Comparison of ENCODE assay signal across 1 cellular context in the genomic region with DNA sequence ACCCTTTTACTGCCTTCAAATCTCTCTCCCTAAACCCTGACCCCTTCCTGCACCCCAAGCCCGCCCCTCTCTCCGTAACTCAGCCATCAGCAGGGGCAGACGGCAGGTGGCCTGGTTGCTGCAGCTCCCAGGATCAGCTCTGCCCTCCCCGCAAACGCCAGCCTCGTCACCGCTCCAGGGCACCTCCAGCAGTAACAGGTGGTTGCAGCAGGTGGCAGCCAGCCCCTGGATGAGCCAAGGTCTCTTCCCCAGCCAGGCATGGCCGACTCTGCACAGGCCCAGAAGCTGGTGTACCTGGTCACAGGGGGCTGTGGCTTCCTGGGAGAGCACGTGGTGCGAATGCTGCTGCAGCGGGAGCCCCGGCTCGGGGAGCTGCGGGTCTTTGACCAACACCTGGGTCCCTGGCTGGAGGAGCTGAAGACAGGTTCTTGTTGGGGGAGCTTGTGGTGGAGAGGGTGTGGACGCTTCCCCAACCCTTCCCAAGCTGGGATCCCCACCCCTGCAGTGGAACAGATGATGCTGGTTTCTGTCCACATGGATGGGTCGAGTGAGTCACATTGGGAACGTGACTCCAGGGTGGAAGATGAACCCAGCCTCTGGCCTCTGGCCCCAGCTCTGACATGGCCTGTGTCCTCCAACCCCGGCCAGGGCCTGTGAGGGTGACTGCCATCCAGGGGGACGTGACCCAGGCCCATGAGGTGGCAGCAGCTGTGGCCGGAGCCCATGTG.
TF ChIP-seq lines count a peak whose summit lies in the region.

No MANE protein-coding gene starts in this region.

TF ChIP-seq in K562, 482 proteins besides CTCF, POLR2A, EP300 and RAD21 (continued from another document and continues in another):
- TF ChIP-seq FOXK1 (CRISPR knock-in tag; IDR thresholded peaks at IDR 0.05; ENCODE audit: borderline replicate concordance) (no peak), TOE1 (IDR thresholded peaks at IDR 0.05; ENCODE audit: borderline replicate concordance) (0 out of 2 replicates have a peak, but pooled peaks have one; percentile 14), TOE1 (CRISPR knock-in tag; IDR thresholded peaks at IDR 0.05; ENCODE audit: borderline replicate concordance, low read depth) (no peak), BCL6 (CRISPR knock-in tag; IDR thresholded peaks at IDR 0.05) (no peak), MCM7 (IDR thresholded peaks at IDR 0.05) (no peak), POLR3A (IDR thresholded peaks at IDR 0.05; ENCODE audit: borderline replicate concordance, extremely low read depth, insufficient read depth, insufficient read length) (no peak), ZZZ3 (IDR thresholded peaks at IDR 0.05) (no peak), XRCC5 (IDR thresholded peaks at IDR 0.05; ENCODE audit: low read depth, low read length) (no peak), LARP7 (IDR thresholded peaks at IDR 0.05) (peak; percentile 67; the same call in 1 of the 2 replicates), ARID1B (IDR thresholded peaks at IDR 0.05) (0 out of 2 replicates have a peak, but pooled peaks have one; percentile 33), SETDB1 (IDR thresholded peaks at IDR 0.05; ENCODE audit: low read length) (no peak), ZNF224 (CRISPR knock-in tag; IDR thresholded peaks at IDR 0.05) (no peak), ZFX (CRISPR knock-in tag; IDR thresholded peaks at IDR 0.05) (peak; percentile 42; the same call in 1 of the 2 replicates), HOXB6 (CRISPR knock-in tag; IDR thresholded peaks at IDR 0.05; ENCODE audit: borderline replicate concordance) (no peak), FOXM1 (IDR thresholded peaks at IDR 0.05; ENCODE audit: low read depth) (no peak), FOXM1 (CRISPR knock-in tag; IDR thresholded peaks at IDR 0.05; ENCODE audit: low read depth) (no peak), L3MBTL2 (IDR thresholded peaks at IDR 0.05) (peak; percentile 54; the same call in 1 of the 2 replicates), KLF16 (IDR thresholded peaks at IDR 0.05) (no peak), ZNF583 (CRISPR knock-in tag; IDR thresholded peaks at IDR 0.05) (0 out of 2 replicates have a peak, but pooled peaks have one; percentile 13), ARNT (IDR thresholded peaks at IDR 0.05) (no peak), SIN3B (IDR thresholded peaks at IDR 0.05; ENCODE audit: low read depth) (no peak), ATF1 (CRISPR knock-in tag; IDR thresholded peaks at IDR 0.05) (no peak), ATF1 (tag; IDR thresholded peaks at IDR 0.05) (peak; percentile 23; the same call in 1 of the 2 replicates), CHCHD3 (CRISPR knock-in tag; IDR thresholded peaks at IDR 0.05) (no peak), ELF4 (CRISPR knock-in tag; IDR thresholded peaks at IDR 0.05) (peak; percentile 38; the same call in 1 of the 2 replicates), MAFK (IDR thresholded peaks at IDR 0.05; ENCODE audit: low read length) (no peak), BMI1 (IDR thresholded peaks at IDR 0.05; ENCODE audit: low read length) (no peak), TCF7L2 (IDR thresholded peaks at IDR 0.05; ENCODE audit: low read depth, low read length) (no peak), BHLHE40 (IDR thresholded peaks at IDR 0.05; ENCODE audit: low read length) (peak; percentile 62; the same call in 1 of the 2 replicates), SRSF9 (IDR thresholded peaks at IDR 0.05; ENCODE audit: borderline replicate concordance, low read depth, low read length) (no peak), SAP30 (IDR thresholded peaks at IDR 0.05; ENCODE audit: borderline replicate concordance, insufficient read depth, low read depth, low read length, poor library complexity, severe bottlenecking) (no peak), MYC (IDR thresholded peaks at IDR 0.05; ENCODE audit: low read depth, low read length) (peak; percentile 58), MYC (CRISPR knock-in tag; IDR thresholded peaks at IDR 0.05; ENCODE audit: borderline replicate concordance, low read depth) (no peak), SMARCA4 (IDR thresholded peaks at IDR 0.05) (no peak), RNF2 (IDR thresholded peaks at IDR 0.05) (no peak), ZNF57 (CRISPR knock-in tag; IDR thresholded peaks at IDR 0.05) (no peak), GABPB1 (CRISPR knock-in tag; IDR thresholded peaks at IDR 0.05) (peak; percentile 15; the same call in 1 of the 2 replicates)
- TF ChIP-seq, protein P1, sequence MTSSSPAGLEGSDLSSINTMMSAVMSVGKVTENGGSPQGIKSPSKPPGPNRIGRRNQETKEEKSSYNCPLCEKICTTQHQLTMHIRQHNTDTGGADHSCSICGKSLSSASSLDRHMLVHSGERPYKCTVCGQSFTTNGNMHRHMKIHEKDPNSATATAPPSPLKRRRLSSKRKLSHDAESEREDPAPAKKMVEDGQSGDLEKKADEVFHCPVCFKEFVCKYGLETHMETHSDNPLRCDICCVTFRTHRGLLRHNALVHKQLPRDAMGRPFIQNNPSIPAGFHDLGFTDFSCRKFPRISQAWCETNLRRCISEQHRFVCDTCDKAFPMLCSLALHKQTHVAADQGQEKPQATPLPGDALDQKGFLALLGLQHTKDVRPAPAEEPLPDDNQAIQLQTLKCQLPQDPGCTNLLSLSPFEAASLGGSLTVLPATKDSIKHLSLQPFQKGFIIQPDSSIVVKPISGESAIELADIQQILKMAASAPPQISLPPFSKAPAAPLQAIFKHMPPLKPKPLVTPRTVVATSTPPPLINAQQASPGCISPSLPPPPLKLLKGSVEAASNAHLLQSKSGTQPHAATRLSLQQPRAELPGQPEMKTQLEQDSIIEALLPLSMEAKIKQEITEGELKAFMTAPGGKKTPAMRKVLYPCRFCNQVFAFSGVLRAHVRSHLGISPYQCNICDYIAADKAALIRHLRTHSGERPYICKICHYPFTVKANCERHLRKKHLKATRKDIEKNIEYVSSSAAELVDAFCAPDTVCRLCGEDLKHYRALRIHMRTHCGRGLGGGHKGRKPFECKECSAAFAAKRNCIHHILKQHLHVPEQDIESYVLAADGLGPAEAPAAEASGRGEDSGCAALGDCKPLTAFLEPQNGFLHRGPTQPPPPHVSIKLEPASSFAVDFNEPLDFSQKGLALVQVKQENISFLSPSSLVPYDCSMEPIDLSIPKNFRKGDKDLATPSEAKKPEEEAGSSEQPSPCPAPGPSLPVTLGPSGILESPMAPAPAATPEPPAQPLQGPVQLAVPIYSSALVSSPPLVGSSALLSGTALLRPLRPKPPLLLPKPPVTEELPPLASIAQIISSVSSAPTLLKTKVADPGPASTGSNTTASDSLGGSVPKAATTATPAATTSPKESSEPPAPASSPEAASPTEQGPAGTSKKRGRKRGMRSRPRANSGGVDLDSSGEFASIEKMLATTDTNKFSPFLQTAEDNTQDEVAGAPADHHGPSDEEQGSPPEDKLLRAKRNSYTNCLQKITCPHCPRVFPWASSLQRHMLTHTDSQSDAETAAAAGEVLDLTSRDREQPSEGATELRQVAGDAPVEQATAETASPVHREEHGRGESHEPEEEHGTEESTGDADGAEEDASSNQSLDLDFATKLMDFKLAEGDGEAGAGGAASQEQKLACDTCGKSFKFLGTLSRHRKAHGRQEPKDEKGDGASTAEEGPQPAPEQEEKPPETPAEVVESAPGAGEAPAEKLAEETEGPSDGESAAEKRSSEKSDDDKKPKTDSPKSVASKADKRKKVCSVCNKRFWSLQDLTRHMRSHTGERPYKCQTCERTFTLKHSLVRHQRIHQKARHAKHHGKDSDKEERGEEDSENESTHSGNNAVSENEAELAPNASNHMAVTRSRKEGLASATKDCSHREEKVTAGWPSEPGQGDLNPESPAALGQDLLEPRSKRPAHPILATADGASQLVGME (CRISPR knock-in tag; IDR thresholded peaks at IDR 0.05): no peak
- TF ChIP-seq, protein P2, sequence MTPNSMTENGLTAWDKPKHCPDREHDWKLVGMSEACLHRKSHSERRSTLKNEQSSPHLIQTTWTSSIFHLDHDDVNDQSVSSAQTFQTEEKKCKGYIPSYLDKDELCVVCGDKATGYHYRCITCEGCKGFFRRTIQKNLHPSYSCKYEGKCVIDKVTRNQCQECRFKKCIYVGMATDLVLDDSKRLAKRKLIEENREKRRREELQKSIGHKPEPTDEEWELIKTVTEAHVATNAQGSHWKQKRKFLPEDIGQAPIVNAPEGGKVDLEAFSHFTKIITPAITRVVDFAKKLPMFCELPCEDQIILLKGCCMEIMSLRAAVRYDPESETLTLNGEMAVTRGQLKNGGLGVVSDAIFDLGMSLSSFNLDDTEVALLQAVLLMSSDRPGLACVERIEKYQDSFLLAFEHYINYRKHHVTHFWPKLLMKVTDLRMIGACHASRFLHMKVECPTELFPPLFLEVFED (CRISPR knock-in tag; conservative IDR thresholded peaks at IDR 0.05): 0 out of 2 replicates have a peak, but pooled peaks have one; percentile 52
- TF ChIP-seq, protein P3, sequence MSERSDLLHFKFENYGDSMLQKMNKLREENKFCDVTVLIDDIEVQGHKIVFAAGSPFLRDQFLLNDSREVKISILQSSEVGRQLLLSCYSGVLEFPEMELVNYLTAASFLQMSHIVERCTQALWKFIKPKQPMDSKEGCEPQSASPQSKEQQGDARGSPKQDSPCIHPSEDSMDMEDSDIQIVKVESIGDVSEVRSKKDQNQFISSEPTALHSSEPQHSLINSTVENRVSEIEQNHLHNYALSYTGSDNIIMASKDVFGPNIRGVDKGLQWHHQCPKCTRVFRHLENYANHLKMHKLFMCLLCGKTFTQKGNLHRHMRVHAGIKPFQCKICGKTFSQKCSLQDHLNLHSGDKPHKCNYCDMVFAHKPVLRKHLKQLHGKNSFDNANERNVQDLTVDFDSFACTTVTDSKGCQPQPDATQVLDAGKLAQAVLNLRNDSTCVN (CRISPR knock-in tag; IDR thresholded peaks at IDR 0.05): 0 out of 2 replicates have a peak, but pooled peaks have one; percentile 48
- TF ChIP-seq, protein P4, sequence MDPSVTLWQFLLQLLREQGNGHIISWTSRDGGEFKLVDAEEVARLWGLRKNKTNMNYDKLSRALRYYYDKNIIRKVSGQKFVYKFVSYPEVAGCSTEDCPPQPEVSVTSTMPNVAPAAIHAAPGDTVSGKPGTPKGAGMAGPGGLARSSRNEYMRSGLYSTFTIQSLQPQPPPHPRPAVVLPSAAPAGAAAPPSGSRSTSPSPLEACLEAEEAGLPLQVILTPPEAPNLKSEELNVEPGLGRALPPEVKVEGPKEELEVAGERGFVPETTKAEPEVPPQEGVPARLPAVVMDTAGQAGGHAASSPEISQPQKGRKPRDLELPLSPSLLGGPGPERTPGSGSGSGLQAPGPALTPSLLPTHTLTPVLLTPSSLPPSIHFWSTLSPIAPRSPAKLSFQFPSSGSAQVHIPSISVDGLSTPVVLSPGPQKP (CRISPR knock-in tag; IDR thresholded peaks at IDR 0.05): no peak
- TF ChIP-seq, protein P5, sequence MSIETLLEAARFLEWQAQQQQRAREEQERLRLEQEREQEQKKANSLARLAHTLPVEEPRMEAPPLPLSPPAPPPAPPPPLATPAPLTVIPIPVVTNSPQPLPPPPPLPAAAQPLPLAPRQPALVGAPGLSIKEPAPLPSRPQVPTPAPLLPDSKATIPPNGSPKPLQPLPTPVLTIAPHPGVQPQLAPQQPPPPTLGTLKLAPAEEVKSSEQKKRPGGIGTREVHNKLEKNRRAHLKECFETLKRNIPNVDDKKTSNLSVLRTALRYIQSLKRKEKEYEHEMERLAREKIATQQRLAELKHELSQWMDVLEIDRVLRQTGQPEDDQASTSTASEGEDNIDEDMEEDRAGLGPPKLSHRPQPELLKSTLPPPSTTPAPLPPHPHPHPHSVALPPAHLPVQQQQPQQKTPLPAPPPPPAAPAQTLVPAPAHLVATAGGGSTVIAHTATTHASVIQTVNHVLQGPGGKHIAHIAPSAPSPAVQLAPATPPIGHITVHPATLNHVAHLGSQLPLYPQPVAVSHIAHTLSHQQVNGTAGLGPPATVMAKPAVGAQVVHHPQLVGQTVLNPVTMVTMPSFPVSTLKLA (conservative IDR thresholded peaks at IDR 0.05): peak; percentile 69 to 77
- TF ChIP-seq, protein P6, sequence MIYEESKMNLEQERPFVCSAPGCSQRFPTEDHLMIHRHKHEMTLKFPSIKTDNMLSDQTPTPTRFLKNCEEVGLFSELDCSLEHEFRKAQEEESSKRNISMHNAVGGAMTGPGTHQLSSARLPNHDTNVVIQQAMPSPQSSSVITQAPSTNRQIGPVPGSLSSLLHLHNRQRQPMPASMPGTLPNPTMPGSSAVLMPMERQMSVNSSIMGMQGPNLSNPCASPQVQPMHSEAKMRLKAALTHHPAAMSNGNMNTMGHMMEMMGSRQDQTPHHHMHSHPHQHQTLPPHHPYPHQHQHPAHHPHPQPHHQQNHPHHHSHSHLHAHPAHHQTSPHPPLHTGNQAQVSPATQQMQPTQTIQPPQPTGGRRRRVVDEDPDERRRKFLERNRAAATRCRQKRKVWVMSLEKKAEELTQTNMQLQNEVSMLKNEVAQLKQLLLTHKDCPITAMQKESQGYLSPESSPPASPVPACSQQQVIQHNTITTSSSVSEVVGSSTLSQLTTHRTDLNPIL (CRISPR knock-in tag; IDR thresholded peaks at IDR 0.05): no peak
